Comparison of ENCODE assay signal across 8 cellular contexts in the genomic region with DNA sequence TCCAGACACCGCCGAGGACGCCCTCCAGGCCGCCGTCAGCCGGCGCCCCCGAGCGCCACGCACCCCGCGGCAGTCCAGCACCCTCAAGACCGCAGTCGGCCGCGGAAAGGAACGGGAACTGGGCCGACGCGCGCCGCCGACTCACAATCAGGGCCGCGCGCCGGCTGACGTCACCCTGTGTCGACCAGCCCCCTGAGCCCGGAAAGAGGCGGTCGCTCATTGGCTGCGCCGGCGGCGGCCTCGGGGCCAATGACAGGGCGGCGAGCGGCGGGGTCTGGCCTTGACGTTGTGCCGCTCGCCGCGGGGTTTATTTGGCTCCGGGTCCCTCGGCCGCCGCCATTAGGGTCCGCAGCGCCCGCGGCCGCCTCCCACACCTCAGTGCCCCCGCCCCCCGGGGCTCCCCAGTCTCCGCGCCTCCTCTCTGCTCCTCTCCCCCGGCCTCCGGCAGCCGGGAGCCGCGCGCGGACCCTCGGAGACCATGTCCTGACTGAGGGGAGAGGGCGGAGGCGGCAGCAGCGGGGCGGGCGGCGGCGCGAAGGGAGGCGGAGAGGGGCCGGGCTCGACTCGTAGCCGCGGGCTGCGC. TPM values are rescaled to one million over a fixed set of nuclear protein-coding genes. Genes with fewer than 3 reads are reported as not detected.
DNase-seq lines count a peak whose midpoint lies in the region; ATAC-seq and TF ChIP-seq lines count a peak whose summit lies in the region.

No MANE protein-coding gene starts in this region.

- H3K36me3 Mint-ChIP-seq in activated naive CD8-positive, alpha-beta T cell treated with anti-CD3 and anti-CD28 coated beads, Interleukin-2, amount 10 ng/mL, durations not matched to agents 7 days and 5 days: peaks cover 2% of the 10 kb centered on the region
- no peaks in the 10 kb centered on the region for H3K36me3 Mint-ChIP-seq in osteocyte (ENCODE audit: unreplicated experiment)

- peak; percentile 98 for ATAC-seq in HG02610 (IDR thresholded peaks at IDR 0.05; ENCODE audit: unreplicated experiment)
- peak; percentile 96 for ATAC-seq in activated naive CD8-positive, alpha-beta T cell treated with anti-CD3 and anti-CD28 coated beads, Interleukin-2, amount 10 ng/mL, durations not matched to agents 7 days and 5 days (ENCODE audit: low read depth)
- peak; percentile 99 for ATAC-seq in Right ventricle myocardium inferior

- H3K4me3 Mint-ChIP-seq in activated naive CD8-positive, alpha-beta T cell treated with anti-CD3 and anti-CD28 coated beads, Interleukin-2, amount 10 ng/mL, durations not matched to agents 7 days and 5 days: peak overlapping the region; percentile 93
- peak overlapping the region; percentile 82 for H3K4me3 Mint-ChIP-seq in osteocyte (ENCODE audit: unreplicated experiment)

- WGBS in thymus: under 1% methylated on average over 81 of the region's 82 CpGs

- H3K4me3 ChIP-seq in thymus (ENCODE audit: low read length): peak overlapping the region; percentile 98

- H3K27ac ChIP-seq in thymus (ENCODE audit: low read depth): peak overlapping the region; percentile 99

- TF ChIP-seq CTCF in GM10266 (IDR thresholded peaks at IDR 0.05; ENCODE audit: control insufficient read depth, insufficient read depth, low read depth, missing control alignments): peak; percentile 11
- TF ChIP-seq CTCF in osteocyte (IDR thresholded peaks at IDR 0.05): no peak

- no peaks in the 10 kb centered on the region for H3K27me3 ChIP-seq in thymus (ENCODE audit: control insufficient read depth, insufficient read depth)

- H3K4me1 Mint-ChIP-seq in activated naive CD8-positive, alpha-beta T cell treated with anti-CD3 and anti-CD28 coated beads, Interleukin-2, amount 10 ng/mL, durations not matched to agents 7 days and 5 days: peaks cover 32% of the 10 kb centered on the region
- peaks cover 34% of the 10 kb centered on the region for H3K4me1 Mint-ChIP-seq in osteocyte (ENCODE audit: unreplicated experiment)

- H3K9me3 ChIP-seq in thymus (ENCODE audit: control insufficient read depth): no peaks in the 10 kb centered on the region

- peaks cover 11% of the 10 kb centered on the region for H3K27me3 Mint-ChIP-seq in activated naive CD8-positive, alpha-beta T cell treated with anti-CD3 and anti-CD28 coated beads, Interleukin-2, amount 10 ng/mL, durations not matched to agents 7 days and 5 days
- no peaks in the 10 kb centered on the region for H3K27me3 Mint-ChIP-seq in osteocyte (ENCODE audit: unreplicated experiment)

- no peaks in the 10 kb centered on the region for H3K36me3 ChIP-seq in thymus (ENCODE audit: control insufficient read depth, insufficient read depth)

- H3K9me3 Mint-ChIP-seq in activated naive CD8-positive, alpha-beta T cell treated with anti-CD3 and anti-CD28 coated beads, Interleukin-2, amount 10 ng/mL, durations not matched to agents 7 days and 5 days: no peaks in the 10 kb centered on the region
- no peaks in the 10 kb centered on the region for H3K9me3 Mint-ChIP-seq in osteocyte (ENCODE audit: unreplicated experiment)

- peaks cover 8% of the 10 kb centered on the region for H3K4me1 ChIP-seq in thymus (ENCODE audit: control insufficient read depth, insufficient read depth, low read length)

- POLR2A ChIA-PET in activated naive CD8-positive, alpha-beta T cell treated with anti-CD3 and anti-CD28 coated beads, Interleukin-2, amount 10 ng/mL, durations not matched to agents 7 days and 5 days (lab: Charles Lee): interaction anchor here (0.6 to 1.8 kb wide), 13 partner anchors 9 to 803 kb away, joined by 3 to 5 read pairs (median 3); a partner anchor contains a TSS

- peak overlapping the region; percentile 94 for H3K27ac Mint-ChIP-seq in activated naive CD8-positive, alpha-beta T cell treated with anti-CD3 and anti-CD28 coated beads, Interleukin-2, amount 10 ng/mL, durations not matched to agents 7 days and 5 days
- peak overlapping the region; percentile 90 for H3K27ac Mint-ChIP-seq in osteocyte (ENCODE audit: unreplicated experiment)

- peak; percentile 100 for DNase-seq in GM10266 (ENCODE audit: extremely low spot score)
- DNase-seq in NCI-H1092 (lab: John Stamatoyannopoulos, UW): peak; percentile 89
- peak; percentile 89 for DNase-seq in SKM-1 (lab: John Stamatoyannopoulos, UW; ENCODE audit: unreplicated experiment)
- DNase-seq in activated naive CD8-positive, alpha-beta T cell treated with anti-CD3 and anti-CD28 coated beads, Interleukin-2, amount 10 ng/mL, durations not matched to agents 7 days and 5 days: peak; percentile 97
- peak; percentile 100 for DNase-seq in Right ventricle myocardium inferior (ENCODE audit: missing footprints)
- peak; percentile 99 for DNase-seq in osteocyte (ENCODE audit: extremely low spot score, unreplicated experiment)

- intact Hi-C loops in Right ventricle myocardium inferior (cut with DNase I): loop anchor here (5.0 kb wide), 2 partner anchors 51 to 141 kb away; no protein-coding TSS in a partner anchor

RNA-seq across cellular contexts. Expression of a gene that starts 25.2 kb away (rescaled TPM):
- total RNA-seq in activated naive CD8-positive, alpha-beta T cell treated with anti-CD3 and anti-CD28 coated beads, Interleukin-2, amount 10 ng/mL, durations not matched to agents 7 days and 5 days: 10 to 100 TPM; 15.3 to 15.8 TPM
- total RNA-seq in Right ventricle myocardium inferior: 23.4 TPM
- total RNA-seq in osteocyte: 26.4 and 26.8 TPM in 2 replicates
- polyA plus RNA-seq in thymus: 16.0 TPM

Comparison
In these comparisons a context has a peak if more than half of its experiments do, and no peak if none do; other contexts are left out.
1. Peak in every context shown above with its lines: DNase-seq, ATAC-seq, H3K4me3 ChIP-seq and H3K27ac ChIP-seq.